Comparison of ENCODE assay signal across 1 cellular context in the genomic region with DNA sequence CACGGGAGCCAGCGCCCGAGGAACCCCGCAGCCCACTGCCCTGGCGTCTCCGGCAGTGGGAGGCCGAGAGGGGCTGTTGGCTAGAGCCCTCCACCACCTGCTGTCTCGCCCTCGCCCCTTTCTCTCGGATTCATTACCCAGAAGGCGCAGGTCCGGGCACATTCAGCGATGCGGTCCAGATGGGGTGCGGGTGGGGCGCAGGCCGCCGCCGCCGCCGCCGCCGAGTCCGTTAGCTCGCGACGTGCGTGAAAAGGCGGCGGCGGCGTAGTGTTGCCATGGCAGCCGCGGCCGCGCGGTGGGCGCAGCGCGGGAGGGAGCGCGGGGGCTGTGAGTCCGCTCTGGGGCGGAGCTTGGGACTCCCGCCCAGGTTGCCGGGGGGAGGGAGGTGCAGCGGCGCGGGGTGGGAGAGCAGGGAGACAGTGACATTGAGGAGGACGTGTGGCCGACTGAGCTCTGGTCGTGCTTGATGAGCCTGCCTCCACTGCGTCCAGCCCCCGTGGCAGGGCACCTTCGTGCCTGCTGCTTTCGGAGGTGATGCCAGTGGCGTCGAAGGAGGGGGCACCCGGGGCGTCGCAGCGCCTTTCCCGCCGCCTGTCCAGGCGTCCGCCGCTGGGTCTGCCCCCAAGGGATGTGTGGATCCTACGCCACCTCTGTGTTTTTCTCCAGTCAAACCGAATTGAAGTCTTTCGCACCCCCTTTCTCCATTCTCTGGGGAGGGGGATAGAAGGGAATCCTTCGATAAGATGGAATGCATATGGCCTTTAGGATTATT.
TF ChIP-seq lines count a peak whose summit lies in the region.

A gene (minus strand): TSS at position 358 of the 772 bp plus-strand sequence. CDS start 23,774 bp downstream, outside the sequence.

TF ChIP-seq in HepG2, 621 proteins besides CTCF, POLR2A, EP300 and RAD21 (continued from another document and continues in another):
- no peak for TF ChIP-seq ZBTB42 (CRISPR knock-in tag; IDR thresholded peaks at IDR 0.05)
- TF ChIP-seq ZNF777 (CRISPR knock-in tag; IDR thresholded peaks at IDR 0.05) = peak; percentile 89
- TF ChIP-seq, protein P1, sequence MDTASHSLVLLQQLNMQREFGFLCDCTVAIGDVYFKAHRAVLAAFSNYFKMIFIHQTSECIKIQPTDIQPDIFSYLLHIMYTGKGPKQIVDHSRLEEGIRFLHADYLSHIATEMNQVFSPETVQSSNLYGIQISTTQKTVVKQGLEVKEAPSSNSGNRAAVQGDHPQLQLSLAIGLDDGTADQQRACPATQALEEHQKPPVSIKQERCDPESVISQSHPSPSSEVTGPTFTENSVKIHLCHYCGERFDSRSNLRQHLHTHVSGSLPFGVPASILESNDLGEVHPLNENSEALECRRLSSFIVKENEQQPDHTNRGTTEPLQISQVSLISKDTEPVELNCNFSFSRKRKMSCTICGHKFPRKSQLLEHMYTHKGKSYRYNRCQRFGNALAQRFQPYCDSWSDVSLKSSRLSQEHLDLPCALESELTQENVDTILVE (CRISPR knock-in tag; IDR thresholded peaks at IDR 0.05) = no peak
- no peak for TF ChIP-seq SOX13 (IDR thresholded peaks at IDR 0.05)
- peak in 1 of 2 experiments; percentile 21; a peak in 1 of 4 replicates for TF ChIP-seq SOX13 (CRISPR knock-in tag; conservative IDR thresholded peaks at IDR 0.05 in 1 of 2, IDR thresholded peaks at IDR 0.05 in 1 of 2)
- peak; percentile 57; the same call in 1 of the 2 replicates for TF ChIP-seq ZSCAN31 (CRISPR knock-in tag; IDR thresholded peaks at IDR 0.05; ENCODE audit: low read depth)
- TF ChIP-seq, protein P2, sequence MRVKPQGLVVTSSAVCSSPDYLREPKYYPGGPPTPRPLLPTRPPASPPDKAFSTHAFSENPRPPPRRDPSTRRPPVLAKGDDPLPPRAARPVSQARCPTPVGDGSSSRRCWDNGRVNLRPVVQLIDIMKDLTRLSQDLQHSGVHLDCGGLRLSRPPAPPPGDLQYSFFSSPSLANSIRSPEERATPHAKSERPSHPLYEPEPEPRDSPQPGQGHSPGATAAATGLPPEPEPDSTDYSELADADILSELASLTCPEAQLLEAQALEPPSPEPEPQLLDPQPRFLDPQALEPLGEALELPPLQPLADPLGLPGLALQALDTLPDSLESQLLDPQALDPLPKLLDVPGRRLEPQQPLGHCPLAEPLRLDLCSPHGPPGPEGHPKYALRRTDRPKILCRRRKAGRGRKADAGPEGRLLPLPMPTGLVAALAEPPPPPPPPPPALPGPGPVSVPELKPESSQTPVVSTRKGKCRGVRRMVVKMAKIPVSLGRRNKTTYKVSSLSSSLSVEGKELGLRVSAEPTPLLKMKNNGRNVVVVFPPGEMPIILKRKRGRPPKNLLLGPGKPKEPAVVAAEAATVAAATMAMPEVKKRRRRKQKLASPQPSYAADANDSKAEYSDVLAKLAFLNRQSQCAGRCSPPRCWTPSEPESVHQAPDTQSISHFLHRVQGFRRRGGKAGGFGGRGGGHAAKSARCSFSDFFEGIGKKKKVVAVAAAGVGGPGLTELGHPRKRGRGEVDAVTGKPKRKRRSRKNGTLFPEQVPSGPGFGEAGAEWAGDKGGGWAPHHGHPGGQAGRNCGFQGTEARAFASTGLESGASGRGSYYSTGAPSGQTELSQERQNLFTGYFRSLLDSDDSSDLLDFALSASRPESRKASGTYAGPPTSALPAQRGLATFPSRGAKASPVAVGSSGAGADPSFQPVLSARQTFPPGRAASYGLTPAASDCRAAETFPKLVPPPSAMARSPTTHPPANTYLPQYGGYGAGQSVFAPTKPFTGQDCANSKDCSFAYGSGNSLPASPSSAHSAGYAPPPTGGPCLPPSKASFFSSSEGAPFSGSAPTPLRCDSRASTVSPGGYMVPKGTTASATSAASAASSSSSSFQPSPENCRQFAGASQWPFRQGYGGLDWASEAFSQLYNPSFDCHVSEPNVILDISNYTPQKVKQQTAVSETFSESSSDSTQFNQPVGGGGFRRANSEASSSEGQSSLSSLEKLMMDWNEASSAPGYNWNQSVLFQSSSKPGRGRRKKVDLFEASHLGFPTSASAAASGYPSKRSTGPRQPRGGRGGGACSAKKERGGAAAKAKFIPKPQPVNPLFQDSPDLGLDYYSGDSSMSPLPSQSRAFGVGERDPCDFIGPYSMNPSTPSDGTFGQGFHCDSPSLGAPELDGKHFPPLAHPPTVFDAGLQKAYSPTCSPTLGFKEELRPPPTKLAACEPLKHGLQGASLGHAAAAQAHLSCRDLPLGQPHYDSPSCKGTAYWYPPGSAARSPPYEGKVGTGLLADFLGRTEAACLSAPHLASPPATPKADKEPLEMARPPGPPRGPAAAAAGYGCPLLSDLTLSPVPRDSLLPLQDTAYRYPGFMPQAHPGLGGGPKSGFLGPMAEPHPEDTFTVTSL (CRISPR knock-in tag; IDR thresholded peaks at IDR 0.05; ENCODE audit: borderline replicate concordance) = no peak
- peak; percentile 79 for TF ChIP-seq POLR2G (IDR thresholded peaks at IDR 0.05; ENCODE audit: low read depth, low read length)
- TF ChIP-seq HES4 (CRISPR knock-in tag; IDR thresholded peaks at IDR 0.05; ENCODE audit: borderline replicate concordance) = no peak
- TF ChIP-seq ZNF569 (CRISPR knock-in tag; IDR thresholded peaks at IDR 0.05; ENCODE audit: borderline replicate concordance) = no peak
- TF ChIP-seq RARA (CRISPR knock-in tag; IDR thresholded peaks at IDR 0.05) = no peak
- TF ChIP-seq, protein P3, sequence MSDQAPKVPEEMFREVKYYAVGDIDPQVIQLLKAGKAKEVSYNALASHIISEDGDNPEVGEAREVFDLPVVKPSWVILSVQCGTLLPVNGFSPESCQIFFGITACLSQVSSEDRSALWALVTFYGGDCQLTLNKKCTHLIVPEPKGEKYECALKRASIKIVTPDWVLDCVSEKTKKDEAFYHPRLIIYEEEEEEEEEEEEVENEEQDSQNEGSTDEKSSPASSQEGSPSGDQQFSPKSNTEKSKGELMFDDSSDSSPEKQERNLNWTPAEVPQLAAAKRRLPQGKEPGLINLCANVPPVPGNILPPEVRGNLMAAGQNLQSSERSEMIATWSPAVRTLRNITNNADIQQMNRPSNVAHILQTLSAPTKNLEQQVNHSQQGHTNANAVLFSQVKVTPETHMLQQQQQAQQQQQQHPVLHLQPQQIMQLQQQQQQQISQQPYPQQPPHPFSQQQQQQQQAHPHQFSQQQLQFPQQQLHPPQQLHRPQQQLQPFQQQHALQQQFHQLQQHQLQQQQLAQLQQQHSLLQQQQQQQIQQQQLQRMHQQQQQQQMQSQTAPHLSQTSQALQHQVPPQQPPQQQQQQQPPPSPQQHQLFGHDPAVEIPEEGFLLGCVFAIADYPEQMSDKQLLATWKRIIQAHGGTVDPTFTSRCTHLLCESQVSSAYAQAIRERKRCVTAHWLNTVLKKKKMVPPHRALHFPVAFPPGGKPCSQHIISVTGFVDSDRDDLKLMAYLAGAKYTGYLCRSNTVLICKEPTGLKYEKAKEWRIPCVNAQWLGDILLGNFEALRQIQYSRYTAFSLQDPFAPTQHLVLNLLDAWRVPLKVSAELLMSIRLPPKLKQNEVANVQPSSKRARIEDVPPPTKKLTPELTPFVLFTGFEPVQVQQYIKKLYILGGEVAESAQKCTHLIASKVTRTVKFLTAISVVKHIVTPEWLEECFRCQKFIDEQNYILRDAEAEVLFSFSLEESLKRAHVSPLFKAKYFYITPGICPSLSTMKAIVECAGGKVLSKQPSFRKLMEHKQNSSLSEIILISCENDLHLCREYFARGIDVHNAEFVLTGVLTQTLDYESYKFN (CRISPR knock-in tag; conservative IDR thresholded peaks at IDR 0.05) = 0 out of 2 replicates have a peak, but pooled peaks have one; percentile 8
- TF ChIP-seq ZNF703 (CRISPR knock-in tag; IDR thresholded peaks at IDR 0.05; ENCODE audit: borderline replicate concordance) = no peak
- TF ChIP-seq, protein P4, sequence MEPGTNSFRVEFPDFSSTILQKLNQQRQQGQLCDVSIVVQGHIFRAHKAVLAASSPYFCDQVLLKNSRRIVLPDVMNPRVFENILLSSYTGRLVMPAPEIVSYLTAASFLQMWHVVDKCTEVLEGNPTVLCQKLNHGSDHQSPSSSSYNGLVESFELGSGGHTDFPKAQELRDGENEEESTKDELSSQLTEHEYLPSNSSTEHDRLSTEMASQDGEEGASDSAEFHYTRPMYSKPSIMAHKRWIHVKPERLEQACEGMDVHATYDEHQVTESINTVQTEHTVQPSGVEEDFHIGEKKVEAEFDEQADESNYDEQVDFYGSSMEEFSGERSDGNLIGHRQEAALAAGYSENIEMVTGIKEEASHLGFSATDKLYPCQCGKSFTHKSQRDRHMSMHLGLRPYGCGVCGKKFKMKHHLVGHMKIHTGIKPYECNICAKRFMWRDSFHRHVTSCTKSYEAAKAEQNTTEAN (CRISPR knock-in tag; conservative IDR thresholded peaks at IDR 0.05) = no peak; the same call in 1 of the 2 replicates
- TF ChIP-seq ZNF225 (CRISPR knock-in tag; IDR thresholded peaks at IDR 0.05) = 0 out of 2 replicates have a peak, but pooled peaks have one; percentile 42
- TF ChIP-seq DR1 (CRISPR knock-in tag; IDR thresholded peaks at IDR 0.05) = no peak
- TF ChIP-seq HDAC6 (IDR thresholded peaks at IDR 0.05; ENCODE audit: low read depth, low read length) = no peak
- TF ChIP-seq ZNF253 (CRISPR knock-in tag; IDR thresholded peaks at IDR 0.05; ENCODE audit: borderline replicate concordance) = no peak
- TF ChIP-seq, protein P5, sequence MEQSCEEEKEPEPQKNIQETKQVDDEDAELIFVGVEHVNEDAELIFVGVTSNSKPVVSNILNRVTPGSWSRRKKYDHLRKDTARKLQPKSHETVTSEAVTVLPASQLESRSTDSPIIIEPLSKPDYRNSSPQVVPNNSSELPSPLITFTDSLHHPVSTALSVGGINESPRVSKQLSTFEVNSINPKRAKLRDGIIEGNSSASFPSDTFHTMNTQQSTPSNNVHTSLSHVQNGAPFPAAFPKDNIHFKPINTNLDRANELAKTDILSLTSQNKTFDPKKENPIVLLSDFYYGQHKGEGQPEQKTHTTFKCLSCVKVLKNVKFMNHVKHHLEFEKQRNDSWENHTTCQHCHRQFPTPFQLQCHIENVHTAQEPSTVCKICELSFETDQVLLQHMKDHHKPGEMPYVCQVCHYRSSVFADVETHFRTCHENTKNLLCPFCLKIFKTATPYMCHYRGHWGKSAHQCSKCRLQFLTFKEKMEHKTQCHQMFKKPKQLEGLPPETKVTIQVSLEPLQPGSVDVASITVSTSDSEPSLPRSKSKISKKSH (CRISPR knock-in tag; IDR thresholded peaks at IDR 0.05; ENCODE audit: borderline replicate concordance) = no peak; the same call in 1 of the 2 replicates
- no peak for TF ChIP-seq NFE2L2 (IDR thresholded peaks at IDR 0.05; ENCODE audit: low read length)
- no peak for TF ChIP-seq CCDC6 (CRISPR knock-in tag; IDR thresholded peaks at IDR 0.05)
- TF ChIP-seq, protein P6, sequence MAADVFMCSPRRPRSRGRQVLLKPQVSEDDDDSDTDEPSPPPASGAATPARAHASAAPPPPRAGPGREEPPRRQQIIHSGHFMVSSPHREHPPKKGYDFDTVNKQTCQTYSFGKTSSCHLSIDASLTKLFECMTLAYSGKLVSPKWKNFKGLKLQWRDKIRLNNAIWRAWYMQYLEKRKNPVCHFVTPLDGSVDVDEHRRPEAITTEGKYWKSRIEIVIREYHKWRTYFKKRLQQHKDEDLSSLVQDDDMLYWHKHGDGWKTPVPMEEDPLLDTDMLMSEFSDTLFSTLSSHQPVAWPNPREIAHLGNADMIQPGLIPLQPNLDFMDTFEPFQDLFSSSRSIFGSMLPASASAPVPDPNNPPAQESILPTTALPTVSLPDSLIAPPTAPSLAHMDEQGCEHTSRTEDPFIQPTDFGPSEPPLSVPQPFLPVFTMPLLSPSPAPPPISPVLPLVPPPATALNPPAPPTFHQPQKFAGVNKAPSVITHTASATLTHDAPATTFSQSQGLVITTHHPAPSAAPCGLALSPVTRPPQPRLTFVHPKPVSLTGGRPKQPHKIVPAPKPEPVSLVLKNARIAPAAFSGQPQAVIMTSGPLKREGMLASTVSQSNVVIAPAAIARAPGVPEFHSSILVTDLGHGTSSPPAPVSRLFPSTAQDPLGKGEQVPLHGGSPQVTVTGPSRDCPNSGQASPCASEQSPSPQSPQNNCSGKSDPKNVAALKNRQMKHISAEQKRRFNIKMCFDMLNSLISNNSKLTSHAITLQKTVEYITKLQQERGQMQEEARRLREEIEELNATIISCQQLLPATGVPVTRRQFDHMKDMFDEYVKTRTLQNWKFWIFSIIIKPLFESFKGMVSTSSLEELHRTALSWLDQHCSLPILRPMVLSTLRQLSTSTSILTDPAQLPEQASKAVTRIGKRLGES (CRISPR knock-in tag; IDR thresholded peaks at IDR 0.05; ENCODE audit: borderline replicate concordance) = no peak
- TF ChIP-seq, protein P7, sequence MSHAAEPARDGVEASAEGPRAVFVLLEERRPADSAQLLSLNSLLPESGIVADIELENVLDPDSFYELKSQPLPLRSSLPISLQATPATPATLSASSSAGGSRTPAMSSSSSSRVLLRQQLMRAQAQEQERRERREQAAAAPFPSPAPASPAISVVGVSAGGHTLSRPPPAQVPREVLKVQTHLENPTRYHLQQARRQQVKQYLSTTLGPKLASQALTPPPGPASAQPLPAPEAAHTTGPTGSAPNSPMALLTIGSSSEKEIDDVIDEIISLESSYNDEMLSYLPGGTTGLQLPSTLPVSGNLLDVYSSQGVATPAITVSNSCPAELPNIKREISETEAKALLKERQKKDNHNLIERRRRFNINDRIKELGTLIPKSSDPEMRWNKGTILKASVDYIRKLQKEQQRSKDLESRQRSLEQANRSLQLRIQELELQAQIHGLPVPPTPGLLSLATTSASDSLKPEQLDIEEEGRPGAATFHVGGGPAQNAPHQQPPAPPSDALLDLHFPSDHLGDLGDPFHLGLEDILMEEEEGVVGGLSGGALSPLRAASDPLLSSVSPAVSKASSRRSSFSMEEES (CRISPR knock-in tag; IDR thresholded peaks at IDR 0.05) = no peak
- no peak for TF ChIP-seq FOXP1 (IDR thresholded peaks at IDR 0.05)
- no peak for TF ChIP-seq FOXP1 (CRISPR knock-in tag; IDR thresholded peaks at IDR 0.05)
- TF ChIP-seq IRF2 (CRISPR knock-in tag; IDR thresholded peaks at IDR 0.05) = no peak
- no peak for TF ChIP-seq NCOA1 (CRISPR knock-in tag; IDR thresholded peaks at IDR 0.05)
- TF ChIP-seq, protein P8, sequence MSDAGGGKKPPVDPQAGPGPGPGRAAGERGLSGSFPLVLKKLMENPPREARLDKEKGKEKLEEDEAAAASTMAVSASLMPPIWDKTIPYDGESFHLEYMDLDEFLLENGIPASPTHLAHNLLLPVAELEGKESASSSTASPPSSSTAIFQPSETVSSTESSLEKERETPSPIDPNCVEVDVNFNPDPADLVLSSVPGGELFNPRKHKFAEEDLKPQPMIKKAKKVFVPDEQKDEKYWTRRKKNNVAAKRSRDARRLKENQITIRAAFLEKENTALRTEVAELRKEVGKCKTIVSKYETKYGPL (CRISPR knock-in tag; IDR thresholded peaks at IDR 0.05) = no peak
- TF ChIP-seq TCF7L2 (IDR thresholded peaks at IDR 0.05; ENCODE audit: low read depth, low read length) = no peak
- TF ChIP-seq, protein P9, sequence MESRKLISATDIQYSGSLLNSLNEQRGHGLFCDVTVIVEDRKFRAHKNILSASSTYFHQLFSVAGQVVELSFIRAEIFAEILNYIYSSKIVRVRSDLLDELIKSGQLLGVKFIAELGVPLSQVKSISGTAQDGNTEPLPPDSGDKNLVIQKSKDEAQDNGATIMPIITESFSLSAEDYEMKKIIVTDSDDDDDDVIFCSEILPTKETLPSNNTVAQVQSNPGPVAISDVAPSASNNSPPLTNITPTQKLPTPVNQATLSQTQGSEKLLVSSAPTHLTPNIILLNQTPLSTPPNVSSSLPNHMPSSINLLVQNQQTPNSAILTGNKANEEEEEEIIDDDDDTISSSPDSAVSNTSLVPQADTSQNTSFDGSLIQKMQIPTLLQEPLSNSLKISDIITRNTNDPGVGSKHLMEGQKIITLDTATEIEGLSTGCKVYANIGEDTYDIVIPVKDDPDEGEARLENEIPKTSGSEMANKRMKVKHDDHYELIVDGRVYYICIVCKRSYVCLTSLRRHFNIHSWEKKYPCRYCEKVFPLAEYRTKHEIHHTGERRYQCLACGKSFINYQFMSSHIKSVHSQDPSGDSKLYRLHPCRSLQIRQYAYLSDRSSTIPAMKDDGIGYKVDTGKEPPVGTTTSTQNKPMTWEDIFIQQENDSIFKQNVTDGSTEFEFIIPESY (CRISPR knock-in tag; IDR thresholded peaks at IDR 0.05) = no peak
- no peak for TF ChIP-seq ZNF616 (CRISPR knock-in tag; IDR thresholded peaks at IDR 0.05; ENCODE audit: low read depth)
- TF ChIP-seq MBD4 (IDR thresholded peaks at IDR 0.05; ENCODE audit: borderline replicate concordance, low read length) = no peak
